Comparison of ENCODE assay signal across 8 cellular contexts in the genomic region with DNA sequence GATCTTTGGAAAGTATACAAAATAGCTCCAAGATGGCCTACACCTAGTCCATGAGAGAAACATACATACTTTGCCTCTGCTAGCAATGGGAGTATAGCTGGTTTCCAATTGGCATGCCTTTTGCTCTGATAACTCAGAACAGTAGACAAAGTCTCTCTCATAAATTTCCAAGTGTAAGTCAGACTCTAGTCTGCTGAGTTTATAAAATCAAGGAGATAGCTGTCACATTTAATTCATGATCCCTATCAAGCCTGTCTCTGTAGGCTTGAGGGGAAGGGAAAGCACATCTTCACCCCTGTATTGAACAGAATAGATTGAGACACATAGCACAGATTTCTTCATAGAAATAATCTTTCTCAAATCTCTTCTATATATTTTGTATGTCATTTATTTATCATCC.
"Had no signal": no experiment of that assay in that cellular context is flagged by ENCODE, and none has a peak within 500 bp of the region (broad histone marks: within the 10 kb centered on the region; RNA-seq: fewer than 3 reads in every experiment).

No MANE protein-coding gene starts in this region.

- H3K4me1 Mint-ChIP-seq: H9 had no signal

- H3K4me1 ChIP-seq: HAP-1 had no signal

- H3K9ac ChIP-seq: GM23248 had no signal

- H3K4me3 Mint-ChIP-seq: H9, HFFc6 had no signal

- H2AFZ ChIP-seq: GM23248 had no signal

- H3K4me3 ChIP-seq: GM23248, HAP-1 had no signal

- H3K27ac ChIP-seq: GM23248 had no signal

- H3K36me3 ChIP-seq: HAP-1 had no signal

- H3K27ac Mint-ChIP-seq: H9, HFFc6 had no signal

- H3K9me3 ChIP-seq: HAP-1 had no signal

- ATAC-seq: HCT116 had no signal

- H3K9me3 Mint-ChIP-seq: H9 had no signal

- DNase-seq: GM23248, GOT3, H7, H9, HCEC 1CT, HFFc6 had no signal
